Comparison of ENCODE assay signal across 28 cellular contexts in the genomic region with DNA sequence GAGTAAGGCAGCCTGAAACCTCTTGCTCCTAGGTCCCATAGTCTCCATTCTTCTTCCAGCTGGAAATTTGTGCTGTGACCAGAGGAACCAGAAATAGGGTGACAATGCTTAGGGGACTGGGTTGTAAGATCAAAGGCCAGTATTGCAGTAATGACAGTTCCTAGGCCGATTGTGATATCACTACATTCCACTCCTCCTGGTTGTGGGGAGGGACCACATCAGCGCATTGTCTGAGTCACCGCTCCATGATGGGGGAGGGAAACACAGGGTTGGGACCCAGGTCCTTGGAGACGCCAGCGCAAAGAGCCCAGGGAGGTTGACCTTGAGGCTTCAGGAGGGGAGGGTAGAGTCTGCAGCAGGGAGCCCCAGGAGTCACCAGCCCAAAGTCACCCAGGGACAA.
"Had no signal": no experiment of that assay in that cellular context is flagged by ENCODE, and none has a peak within 500 bp of the region (broad histone marks: within the 10 kb centered on the region; RNA-seq: fewer than 3 reads in every experiment).

No MANE protein-coding gene starts in this region.

- H3K4me3 ChIP-seq: breast epithelium, SJSA1 had no signal

- H3K27me3 Mint-ChIP-seq: activated B cell treated with CpG ODN at 0.5 μM for 24 hours; activated CD4-positive, alpha-beta memory T cell treated with anti-CD3 and anti-CD28 coated beads for 36 hours; activated CD4-positive, alpha-beta T cell treated with anti-CD3 and anti-CD28 coated beads, Interleukin-2, amount 10 ng/mL, durations not matched to agents 24 days and 14 days; activated naive CD8-positive, alpha-beta T cell treated with anti-CD3 and anti-CD28 coated beads for 36 hours; activated T-helper 17 cell treated with anti-CD3 and anti-CD28 coated beads, Interleukin-2, amount 50 U/mL, for 72 hours had no signal

- H3K4me1 ChIP-seq: breast epithelium had no signal

- H3K9me3 ChIP-seq: breast epithelium, SJSA1 had no signal

- H3K27me3 ChIP-seq: breast epithelium, SJSA1 had no signal

- H3K4me1 Mint-ChIP-seq: activated naive CD4-positive, alpha-beta T cell treated with anti-CD3 and anti-CD28 coated beads, Interleukin-2, amount 10 ng/mL, durations not matched to agents 7 days and 5 days had no signal

- H3K4me3 Mint-ChIP-seq: activated B cell treated with CpG ODN at 0.5 μM for 24 hours; activated CD4-positive, alpha-beta memory T cell treated with anti-CD3 and anti-CD28 coated beads for 36 hours; activated CD4-positive, alpha-beta T cell treated with anti-CD3 and anti-CD28 coated beads, Interleukin-2, amount 10 ng/mL, durations not matched to agents 24 days and 14 days; activated naive CD4-positive, alpha-beta T cell treated with anti-CD3 and anti-CD28 coated beads, Interleukin-2, amount 10 ng/mL, durations not matched to agents 7 days and 5 days; activated naive CD8-positive, alpha-beta T cell treated with anti-CD3 and anti-CD28 coated beads for 36 hours; activated T-helper 17 cell treated with anti-CD3 and anti-CD28 coated beads, Interleukin-2, amount 50 U/mL, for 72 hours; T-helper 1 cell treated with Interleukin-12 subunit alpha and Interleukin-12 subunit beta and Interleukin-4 antibody, amounts not matched to agents 30 μg/mL and 1 μg/mL, for 36 hours had no signal

- DNase-seq: activated B cell treated with CpG ODN at 0.5 μM for 24 hours; activated CD4-positive, alpha-beta memory T cell treated with anti-CD3 and anti-CD28 coated beads for 36 hours; activated CD4-positive, alpha-beta T cell treated with anti-CD3 and anti-CD28 coated beads for 1 hour; activated CD4-positive, alpha-beta T cell treated with anti-CD3 and anti-CD28 coated beads, Interleukin-2, amount 10 ng/mL, durations not matched to agents 24 days and 14 days; activated gamma-delta T cell; activated naive CD4-positive, alpha-beta T cell treated with anti-CD3 and anti-CD28 coated beads, Interleukin-2, amount 10 ng/mL, durations not matched to agents 7 days and 5 days; activated naive CD8-positive, alpha-beta T cell treated with anti-CD3 and anti-CD28 coated beads for 36 hours; activated T-cell treated with anti-CD3 and anti-CD28 coated beads for 4 hours; activated T-cell treated with anti-CD3 and anti-CD28 coated beads, Interleukin-2, amount 50 U/mL, for 48 hours; anterior cingulate cortex; caudate nucleus; NCI-H1092; NCI-H1417; NCI-H1930; NCI-H2171 treated with DMSO at 0.1 percent for 48 hours; NCI-H226; NCI-H526; OCI-M1; Right ventricle myocardium superior; SW 1271 had no signal

- H3K9ac ChIP-seq: KMS-11 had no signal

- H3K27ac Mint-ChIP-seq: activated B cell treated with CpG ODN at 0.5 μM for 24 hours; activated CD4-positive, alpha-beta memory T cell treated with anti-CD3 and anti-CD28 coated beads for 36 hours; activated CD4-positive, alpha-beta T cell treated with anti-CD3 and anti-CD28 coated beads, Interleukin-2, amount 10 ng/mL, durations not matched to agents 24 days and 14 days; activated naive CD4-positive, alpha-beta T cell treated with anti-CD3 and anti-CD28 coated beads, Interleukin-2, amount 10 ng/mL, durations not matched to agents 7 days and 5 days; activated naive CD8-positive, alpha-beta T cell treated with anti-CD3 and anti-CD28 coated beads for 36 hours; activated T-helper 17 cell treated with anti-CD3 and anti-CD28 coated beads, Interleukin-2, amount 50 U/mL, for 72 hours; T-helper 1 cell treated with Interleukin-12 subunit alpha and Interleukin-12 subunit beta and Interleukin-4 antibody, amounts not matched to agents 30 μg/mL and 1 μg/mL, for 36 hours had no signal

- H3K27ac ChIP-seq: KMS-11, RWPE1, SJSA1 had no signal

- ATAC-seq: activated T-helper 17 cell treated with anti-CD3 and anti-CD28 coated beads, Interleukin-2, amount 50 U/mL, for 72 hours; Panc1; SK-N-SH treated with all-trans-retinoic acid at 6 μM for 48 hours had no signal

- H3K36me3 ChIP-seq: breast epithelium, SJSA1 had no signal

- H3K4me2 ChIP-seq: KMS-11 had no signal

- H3K36me3 Mint-ChIP-seq: activated naive CD4-positive, alpha-beta T cell treated with anti-CD3 and anti-CD28 coated beads, Interleukin-2, amount 10 ng/mL, durations not matched to agents 7 days and 5 days had no signal

- H3K9me3 Mint-ChIP-seq: activated B cell treated with CpG ODN at 0.5 μM for 24 hours; activated CD4-positive, alpha-beta memory T cell treated with anti-CD3 and anti-CD28 coated beads for 36 hours; activated CD4-positive, alpha-beta T cell treated with anti-CD3 and anti-CD28 coated beads, Interleukin-2, amount 10 ng/mL, durations not matched to agents 24 days and 14 days; activated naive CD4-positive, alpha-beta T cell treated with anti-CD3 and anti-CD28 coated beads, Interleukin-2, amount 10 ng/mL, durations not matched to agents 7 days and 5 days; activated naive CD8-positive, alpha-beta T cell treated with anti-CD3 and anti-CD28 coated beads for 36 hours; activated T-helper 17 cell treated with anti-CD3 and anti-CD28 coated beads, Interleukin-2, amount 50 U/mL, for 72 hours; T-helper 1 cell treated with Interleukin-12 subunit alpha and Interleukin-12 subunit beta and Interleukin-4 antibody, amounts not matched to agents 30 μg/mL and 1 μg/mL, for 36 hours had no signal
